ENCODE assay signal across 8 cellular contexts in genomic region chr12:96427269-96427729, GRCh38. TPM values are rescaled to one million over a fixed set of nuclear protein-coding genes. Genes with fewer than 3 reads are reported as not detected.
DNase-seq lines count a peak whose midpoint lies in the region; ATAC-seq lines count a peak whose summit lies in the region.

No MANE protein-coding gene starts in this region.

- H3K27me3 Mint-ChIP-seq in activated T-cell treated with anti-CD3 and anti-CD28 coated beads, Interleukin-2, amount 50 U/mL, for 24 hours, result no peaks in the 10 kb centered on the region
- no peaks in the 10 kb centered on the region for H3K27me3 Mint-ChIP-seq in activated T-helper 17 cell treated with anti-CD3 and anti-CD28 coated beads, Interleukin-2, amount 50 U/mL, for 72 hours

- H3K36me3 Mint-ChIP-seq in activated T-cell treated with anti-CD3 and anti-CD28 coated beads, Interleukin-2, amount 50 U/mL, for 24 hours (ENCODE audit: low read depth), result no peaks in the 10 kb centered on the region
- H3K36me3 Mint-ChIP-seq in activated T-helper 17 cell treated with anti-CD3 and anti-CD28 coated beads, Interleukin-2, amount 50 U/mL, for 72 hours (ENCODE audit: low read depth), result no peaks in the 10 kb centered on the region

- DNase-seq in activated T-cell treated with anti-CD3 and anti-CD28 coated beads, Interleukin-2, amount 50 U/mL, for 24 hours, result no peak
- no peak for DNase-seq in activated T-cell treated with anti-CD3 and anti-CD28 coated beads for 4 hours
- DNase-seq in head of caudate nucleus, result peak in 25 of 42 donors; percentile 7 to 64 (median 21)
- peak; percentile 99 for DNase-seq in renal cortical epithelial cell (ENCODE audit: low read depth)
- DNase-seq in NCI-H2081 treated with DMSO at 0.1 percent for 48 hours (lab: John Stamatoyannopoulos, UW), result no peak

- H3K27ac Mint-ChIP-seq in activated T-cell treated with anti-CD3 and anti-CD28 coated beads, Interleukin-2, amount 50 U/mL, for 24 hours, result peak overlapping the region; percentile 90
- peak overlapping the region; percentile 79 for H3K27ac Mint-ChIP-seq in activated T-helper 17 cell treated with anti-CD3 and anti-CD28 coated beads, Interleukin-2, amount 50 U/mL, for 72 hours

- H3K4me3 Mint-ChIP-seq in activated T-cell treated with anti-CD3 and anti-CD28 coated beads, Interleukin-2, amount 50 U/mL, for 24 hours, result peak overlapping the region; percentile 21
- peak overlapping the region; percentile 37 for H3K4me3 Mint-ChIP-seq in activated T-helper 17 cell treated with anti-CD3 and anti-CD28 coated beads, Interleukin-2, amount 50 U/mL, for 72 hours

- H3K4me1 Mint-ChIP-seq in activated T-cell treated with anti-CD3 and anti-CD28 coated beads, Interleukin-2, amount 50 U/mL, for 24 hours (ENCODE audit: low read depth), result peaks cover 57% of the 10 kb centered on the region
- H3K4me1 Mint-ChIP-seq in activated T-helper 17 cell treated with anti-CD3 and anti-CD28 coated beads, Interleukin-2, amount 50 U/mL, for 72 hours, result peaks cover 19% of the 10 kb centered on the region

- intact Hi-C loops in head of caudate nucleus (cut with DNase I), result no loop called here

- H3K9me3 Mint-ChIP-seq in activated T-cell treated with anti-CD3 and anti-CD28 coated beads, Interleukin-2, amount 50 U/mL, for 24 hours, result no peaks in the 10 kb centered on the region
- no peaks in the 10 kb centered on the region for H3K9me3 Mint-ChIP-seq in activated T-helper 17 cell treated with anti-CD3 and anti-CD28 coated beads, Interleukin-2, amount 50 U/mL, for 72 hours

- ATAC-seq in activated T-helper 17 cell treated with anti-CD3 and anti-CD28 coated beads, Interleukin-2, amount 50 U/mL, for 72 hours (replicated peaks), result peak; percentile 64
- no peak for ATAC-seq in GM18498 (IDR thresholded peaks at IDR 0.05; ENCODE audit: unreplicated experiment)
- ATAC-seq in GM19452 (IDR thresholded peaks at IDR 0.05; ENCODE audit: unreplicated experiment), result no peak

RNA-seq across cellular contexts. Expression of gene CDK17, which starts 27.1 kb away (rescaled TPM):
- total RNA-seq in activated T-helper 17 cell treated with anti-CD3 and anti-CD28 coated beads, Interleukin-2, amount 50 U/mL, for 72 hours, result 10 to 100 TPM; 28.5 to 38.1 TPM
- 57.4 and 58.5 TPM in 2 replicates for total RNA-seq in renal cortical epithelial cell

Comparison
In these comparisons a context has a peak if more than half of its experiments do, and no peak if none do; other contexts are left out.
1. DNase-seq: peak in head of caudate nucleus (25 of 42) and renal cortical epithelial cell (single experiment); none in activated T-cell treated with anti-CD3 and anti-CD28 coated beads, Interleukin-2, amount 50 U/mL, for 24 hours (single experiment), activated T-cell treated with anti-CD3 and anti-CD28 coated beads for 4 hours (single experiment) and NCI-H2081 treated with DMSO at 0.1 percent for 48 hours (single experiment).